In the genomic region with DNA sequence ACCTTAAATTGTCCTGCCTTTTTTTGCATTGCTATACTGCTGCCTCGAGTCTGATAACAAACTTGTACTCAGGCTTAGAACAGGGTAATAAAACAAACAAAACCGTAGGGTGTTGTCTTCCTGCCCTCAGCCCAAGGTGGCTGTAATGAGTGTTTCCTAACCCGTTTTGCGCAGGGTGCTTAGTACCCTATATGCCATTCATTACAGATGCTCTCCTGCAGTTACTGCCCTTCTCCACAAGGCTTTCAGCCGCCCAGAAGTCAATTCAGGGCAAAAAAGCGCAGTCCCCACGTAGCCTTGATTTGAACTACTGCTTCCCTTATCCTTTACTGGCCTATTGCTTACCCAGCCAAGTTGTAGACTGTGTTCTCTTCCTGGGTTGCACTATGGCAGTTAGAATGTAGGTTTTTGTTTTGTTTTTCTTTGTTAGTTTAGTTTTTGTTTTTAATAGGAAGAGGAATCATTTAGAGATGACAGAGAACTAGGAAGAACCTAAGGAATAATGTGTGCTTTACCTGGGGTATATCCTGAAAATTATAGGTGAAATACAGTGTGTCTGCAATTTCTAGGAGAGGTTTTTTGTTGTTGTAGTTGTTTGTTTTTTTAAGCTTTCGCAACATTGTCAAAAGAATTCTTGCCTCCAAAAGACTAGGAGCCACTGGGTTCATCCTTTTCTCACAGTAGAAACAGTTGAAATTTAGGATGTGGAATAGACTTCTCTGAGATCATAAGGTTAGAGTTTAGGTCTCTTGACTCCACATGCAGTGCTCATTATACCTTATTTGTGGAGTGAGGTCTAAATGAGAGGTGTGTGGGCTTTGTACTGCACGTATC, we compare ENCODE assay signal across 8 cellular contexts. TPM values are rescaled to one million over a fixed set of nuclear protein-coding genes. Genes with fewer than 3 reads are reported as not detected.
DNase-seq lines count a peak whose midpoint lies in the region; ATAC-seq lines count a peak whose summit lies in the region.

No MANE protein-coding gene starts in this region.

- ATAC-seq in GM18909 (IDR thresholded peaks at IDR 0.05; ENCODE audit: poor library complexity, unreplicated experiment) (peak; percentile 70), HG03196 (IDR thresholded peaks at IDR 0.05; ENCODE audit: unreplicated experiment) (peak; percentile 57)
- ATAC-seq in naive thymus-derived CD8-positive, alpha-beta T cell = peak; percentile 63 to 74

- peaks cover 28 to 50% (median 44%) of the 10 kb centered on the region in 4 donors for H3K4me1 Mint-ChIP-seq in naive thymus-derived CD8-positive, alpha-beta T cell

- POLR2A ChIA-PET in naive thymus-derived CD8-positive, alpha-beta T cell (lab: Charles Lee) = interaction anchor here (0.6 to 1.8 kb wide), 5 partner anchors 10 to 1619 kb away, joined by 3 to 7 read pairs (median 3); partner anchors contain the start of gene RPS14

- no peaks in the 10 kb centered on the region for H3K9me3 ChIP-seq in BLaER1 treated with 17β-estradiol and CSF1 and Interleukin-3, amounts not matched to agents 10 nM and 100 nM (replicated peaks in 1 of 11)
- H3K9me3 ChIP-seq in esophagus (ENCODE audit: control insufficient read depth in 2 of 2, insufficient read depth in 1 of 2, low read depth in 1 of 2, low read length in 1 of 2) = no peaks in the 10 kb centered on the region
- H3K9me3 ChIP-seq in stomach smooth muscle (ENCODE audit: control insufficient read depth in 2 of 2, low read length in 2 of 2) = no peaks in the 10 kb centered on the region

- H3K36me3 ChIP-seq in BLaER1 treated with 17β-estradiol and CSF1 and Interleukin-3, amounts not matched to agents 10 nM and 100 nM = peaks cover 36 to 48% (median 43%) of the 10 kb centered on the region in 11 experiments
- H3K36me3 ChIP-seq in esophagus (ENCODE audit: control insufficient read depth in 2 of 2, insufficient read depth in 2 of 2, low read length in 1 of 2) (peaks cover 0 to 4% of the 10 kb centered on the region in 2 donors), stomach smooth muscle (ENCODE audit: control insufficient read depth in 2 of 2, insufficient read depth in 2 of 2, low read length in 2 of 2) (peaks cover 4 to 14% of the 10 kb centered on the region in 2 donors)

- peaks cover 40 to 59% (median 51%) of the 10 kb centered on the region in 11 experiments; a peak in 20 of 22 replicates for H4K20me1 ChIP-seq in BLaER1 treated with 17β-estradiol and CSF1 and Interleukin-3, amounts not matched to agents 10 nM and 100 nM

- peak overlapping the region; percentile 75 to 98 (median 92) for H3K4me3 Mint-ChIP-seq in naive thymus-derived CD8-positive, alpha-beta T cell

- peak; percentile 84 for DNase-seq in NOMO-1 treated with dmso at 0.1 percent for 144 hours (lab: John Stamatoyannopoulos, UW; ENCODE audit: unreplicated experiment)
- DNase-seq in activated CD8-positive, alpha-beta memory T cell treated with anti-CD3 and anti-CD28 coated beads, Interleukin-2, amount 50 U/mL, for 24 hours (ENCODE audit: extremely low read depth) = peak; percentile 21
- DNase-seq in naive thymus-derived CD8-positive, alpha-beta T cell = peak; percentile 26 to 72 (median 56)

- peak overlapping the region; percentile 77 to 97 (median 90) for H3K4me2 ChIP-seq in BLaER1 treated with 17β-estradiol and CSF1 and Interleukin-3, amounts not matched to agents 10 nM and 100 nM

- peaks cover 24 to 50% (median 28%) of the 10 kb centered on the region in 10 experiments for H3K4me1 ChIP-seq in BLaER1 treated with 17β-estradiol and CSF1 and Interleukin-3, amounts not matched to agents 10 nM and 100 nM
- H3K4me1 ChIP-seq in esophagus (ENCODE audit: control insufficient read depth in 2 of 2, insufficient read depth in 2 of 2, low read length in 1 of 2) (peaks cover 2 to 6% of the 10 kb centered on the region in 2 donors), stomach smooth muscle (ENCODE audit: control insufficient read depth, insufficient read depth, low read length) (peaks cover 23% of the 10 kb centered on the region)

- H3K4me3 ChIP-seq in BLaER1 treated with 17β-estradiol and CSF1 and Interleukin-3, amounts not matched to agents 10 nM and 100 nM = peak overlapping the region; percentile 89 to 99 (median 93)
- peak overlapping the region; percentile 85 to 96 for H3K4me3 ChIP-seq in esophagus (ENCODE audit: low read depth in 1 of 2, low read length in 2 of 2)
- H3K4me3 ChIP-seq in stomach smooth muscle (ENCODE audit: low read length in 2 of 2) = peak overlapping the region; percentile 95 to 99

- peaks cover 0 to 35% (median 8%) of the 10 kb centered on the region in 3 donors for H3K36me3 Mint-ChIP-seq in naive thymus-derived CD8-positive, alpha-beta T cell

- H3K27me3 Mint-ChIP-seq in naive thymus-derived CD8-positive, alpha-beta T cell = no peaks in the 10 kb centered on the region

- WGBS in esophagus, 2 donors = 20% methylated on average over 9 of the region's 9 CpGs

- peak overlapping the region; percentile 93 to 100 (median 98) for H3K9ac ChIP-seq in BLaER1 treated with 17β-estradiol and CSF1 and Interleukin-3, amounts not matched to agents 10 nM and 100 nM
- H3K9ac ChIP-seq in stomach smooth muscle (ENCODE audit: low read length in 2 of 2) = peak overlapping the region; percentile 97 to 99

- H3K27ac Mint-ChIP-seq in naive thymus-derived CD8-positive, alpha-beta T cell = peak overlapping the region; percentile 84 to 98 (median 94)

- no peaks in the 10 kb centered on the region for H3K27me3 ChIP-seq in BLaER1 treated with 17β-estradiol and CSF1 and Interleukin-3, amounts not matched to agents 10 nM and 100 nM
- H3K27me3 ChIP-seq in esophagus (ENCODE audit: control insufficient read depth in 1 of 2, insufficient read depth in 2 of 2, low read length in 2 of 2) (no peaks in the 10 kb centered on the region), stomach smooth muscle (ENCODE audit: control insufficient read depth in 1 of 2, insufficient read depth in 2 of 2, low read length in 2 of 2) (no peaks in the 10 kb centered on the region)

- H3K9me3 Mint-ChIP-seq in naive thymus-derived CD8-positive, alpha-beta T cell = no peaks in the 10 kb centered on the region

- H3K27ac ChIP-seq in BLaER1 treated with 17β-estradiol and CSF1 and Interleukin-3, amounts not matched to agents 10 nM and 100 nM = peak overlapping the region; percentile 92 to 100 (median 98); a peak in 21 of 22 replicates
- H3K27ac ChIP-seq in esophagus (ENCODE audit: low read depth in 2 of 2, low read length in 1 of 2) (peak overlapping the region; percentile 81 to 97), stomach smooth muscle (ENCODE audit: low read length) (peak overlapping the region; percentile 92)

RNA-seq across cellular contexts. Expression of gene HMGXB3, which starts 1.3 kb away (rescaled TPM):
- polyA plus RNA-seq in esophagus = 10 to 100 TPM in 1 of 2 donors, 1 to 10 TPM in 1; 9.7 to 13.0 TPM
- total RNA-seq in naive thymus-derived CD8-positive, alpha-beta T cell = 10 to 100 TPM; 33.8 to 36.5 TPM
- polyA plus RNA-seq in naive thymus-derived CD8-positive, alpha-beta T cell = 10 to 100 TPM in 1 of 3 donors, 1 to 10 TPM in 2; 4.6 to 13.1 (median 6.1) TPM

RNA-seq across cellular contexts. Expression of gene TIGD6, which starts 1.4 kb away (rescaled TPM):
- polyA plus RNA-seq in esophagus = 1 to 10 TPM; 2.1 to 2.5 TPM
- 1 to 10 TPM; 6.0 to 6.3 TPM for total RNA-seq in naive thymus-derived CD8-positive, alpha-beta T cell
- 1 to 10 TPM; 2.7 to 4.5 (median 3.6) TPM for polyA plus RNA-seq in naive thymus-derived CD8-positive, alpha-beta T cell

RNA-seq across cellular contexts. Expression of gene SLC26A2, which starts 41.3 kb away (rescaled TPM):
- 1 to 10 TPM; 7.3 to 8.2 TPM for polyA plus RNA-seq in esophagus
- total RNA-seq in naive thymus-derived CD8-positive, alpha-beta T cell = 10 to 100 TPM; 14.7 to 16.9 TPM
- polyA plus RNA-seq in naive thymus-derived CD8-positive, alpha-beta T cell = 1 to 10 TPM; 2.5 to 3.0 (median 2.6) TPM

RNA-seq across cellular contexts. Expression of gene PDE6A, which starts 57.3 kb away (rescaled TPM):
- polyA plus RNA-seq in esophagus = 1 to 10 TPM; 1.0 to 1.5 TPM
- not detected for total RNA-seq in naive thymus-derived CD8-positive, alpha-beta T cell
- polyA plus RNA-seq in naive thymus-derived CD8-positive, alpha-beta T cell = not detected

Comparison
In these comparisons a context has a peak if more than half of its experiments do, and no peak if none do; other contexts are left out.
1. Peak in every context shown above with its lines: DNase-seq, ATAC-seq, H3K4me3 ChIP-seq and H3K27ac ChIP-seq.
2. DNase-seq: peak in every context shown above with its lines; median percentile 84 in NOMO-1 treated with dmso at 0.1 percent for 144 hours; 56 in naive thymus-derived CD8-positive, alpha-beta T cell; 21 in activated CD8-positive, alpha-beta memory T cell treated with anti-CD3 and anti-CD28 coated beads, Interleukin-2, amount 50 U/mL, for 24 hours.